ENCODE assay signal across 29 cellular contexts in genomic region chr4:118215826-118216225, GRCh38.
"Had no signal": no experiment of that assay in that cellular context is flagged by ENCODE, and none has a peak within 500 bp of the region (broad histone marks: within the 10 kb centered on the region; RNA-seq: fewer than 3 reads in every experiment).

No MANE protein-coding gene starts in this region.

- H3K27me3 Mint-ChIP-seq: natural killer cell treated with Interleukin-12 subunit alpha and Interleukin-12 subunit beta and Interleukin-15 and Interleukin-18, amount 100 ng/mL, for 72 hours; progenitor cell of endocrine pancreas; stimulated activated naive B cell treated with anti-CD40 and anti-IgM and Interleukin-4, amounts not matched to agents 10 μg/mL and 1 μg/mL and 100 μg/mL, for 72 hours; stimulated activated naive CD8-positive, alpha-beta T cell treated with anti-CD3 and anti-CD28 coated beads, Interleukin-15, Interleukin-2, amounts not matched to agents 100 ng/mL and 50 ng/mL, for 24 hours had no signal

- H2AFZ ChIP-seq: parathyroid adenoma had no signal

- H3K4me1 ChIP-seq: parathyroid adenoma, psoas muscle, right lobe of liver, sigmoid colon, stomach, thyroid gland, transverse colon, upper lobe of right lung, uterus had no signal

- DNase-seq: naive thymus-derived CD8-positive, alpha-beta T cell; nephron progenitor cell; occipital lobe; ovary; posterior cingulate gyrus; psoas muscle; right cardiac atrium; right lobe of liver; sigmoid colon; small intestine; stimulated activated CD4-positive, alpha-beta T cell treated with anti-CD3 and anti-CD28 coated beads, Interleukin-15, amount 100 ng/mL, for 24 hours; stimulated activated CD4-positive, alpha-beta T cell treated with anti-CD3 and anti-CD28 coated beads, Interleukin-2, amount 100 ng/mL, for 24 hours; stimulated activated CD4-positive, alpha-beta T cell treated with anti-CD3 and anti-CD28 coated beads, Interleukin-2, amount 100 ng/mL, for 48 hours; stimulated activated CD4-positive, alpha-beta T cell treated with anti-CD3 and anti-CD28 coated beads, Interleukin-4, amount 100 ng/mL, for 24 hours; stimulated activated naive B cell treated with anti-CD40 and anti-IgM and Interleukin-4, amounts not matched to agents 10 μg/mL and 1 μg/mL and 100 μg/mL, for 72 hours; stimulated activated naive CD4-positive, alpha-beta T cell treated with Interleukin-2 at 50 U/mL for 16 hours; stomach; thyroid gland; transverse colon; upper lobe of right lung; uterus had no signal

- H3K27ac Mint-ChIP-seq: naive thymus-derived CD8-positive, alpha-beta T cell; natural killer cell treated with Interleukin-12 subunit alpha and Interleukin-12 subunit beta and Interleukin-15 and Interleukin-18, amount 100 ng/mL, for 72 hours; nephron progenitor cell; progenitor cell of endocrine pancreas; stimulated activated effector memory CD8-positive, alpha-beta T cell treated with anti-CD3 and anti-CD28 coated beads, Interleukin-12 subunit alpha, Interleukin-12 subunit beta, amount 100 ng/mL, for 72 hours; stimulated activated naive B cell treated with anti-CD40 and anti-IgM and Interleukin-4, amounts not matched to agents 10 μg/mL and 1 μg/mL and 100 μg/mL, for 72 hours; stimulated activated naive CD8-positive, alpha-beta T cell treated with anti-CD3 and anti-CD28 coated beads, Interleukin-15, Interleukin-2, amounts not matched to agents 100 ng/mL and 50 ng/mL, for 24 hours; type B pancreatic cell had no signal

- H3K79me2 ChIP-seq: parathyroid adenoma had no signal

- H3K9me3 Mint-ChIP-seq: naive thymus-derived CD8-positive, alpha-beta T cell; natural killer cell treated with Interleukin-12 subunit alpha and Interleukin-12 subunit beta and Interleukin-15 and Interleukin-18, amount 100 ng/mL, for 72 hours; nephron progenitor cell; stimulated activated effector memory CD8-positive, alpha-beta T cell treated with anti-CD3 and anti-CD28 coated beads, Interleukin-12 subunit alpha, Interleukin-12 subunit beta, amount 100 ng/mL, for 72 hours; stimulated activated naive CD8-positive, alpha-beta T cell treated with anti-CD3 and anti-CD28 coated beads, Interleukin-15, Interleukin-2, amounts not matched to agents 100 ng/mL and 50 ng/mL, for 24 hours; type B pancreatic cell had no signal

- H3K27me3 ChIP-seq: ovary, right lobe of liver, sigmoid colon, stomach, thyroid gland, transverse colon, upper lobe of right lung, uterus had no signal

- H3K4me3 ChIP-seq: ovary, psoas muscle, right lobe of liver, sigmoid colon, stomach, thoracic aorta, thyroid gland, transverse colon, upper lobe of right lung, uterus had no signal

- H3K4me1 Mint-ChIP-seq: naive thymus-derived CD8-positive, alpha-beta T cell; nephron progenitor cell; neural crest cell; stimulated activated effector memory CD8-positive, alpha-beta T cell treated with anti-CD3 and anti-CD28 coated beads, Interleukin-12 subunit alpha, Interleukin-12 subunit beta, amount 100 ng/mL, for 72 hours; stimulated activated naive B cell treated with anti-CD40 and anti-IgM and Interleukin-4, amounts not matched to agents 10 μg/mL and 1 μg/mL and 100 μg/mL, for 72 hours had no signal

- H3K4me3 Mint-ChIP-seq: naive thymus-derived CD8-positive, alpha-beta T cell; natural killer cell treated with Interleukin-12 subunit alpha and Interleukin-12 subunit beta and Interleukin-15 and Interleukin-18, amount 100 ng/mL, for 72 hours; nephron progenitor cell; neural crest cell; stimulated activated effector memory CD8-positive, alpha-beta T cell treated with anti-CD3 and anti-CD28 coated beads, Interleukin-12 subunit alpha, Interleukin-12 subunit beta, amount 100 ng/mL, for 72 hours; stimulated activated naive B cell treated with anti-CD40 and anti-IgM and Interleukin-4, amounts not matched to agents 10 μg/mL and 1 μg/mL and 100 μg/mL, for 72 hours; stimulated activated naive CD8-positive, alpha-beta T cell treated with anti-CD3 and anti-CD28 coated beads, Interleukin-15, Interleukin-2, amounts not matched to agents 100 ng/mL and 50 ng/mL, for 24 hours; type B pancreatic cell had no signal

- H3K27ac ChIP-seq: ovary, parathyroid adenoma, psoas muscle, right lobe of liver, sigmoid colon, stomach, thoracic aorta, thyroid gland, transverse colon, upper lobe of right lung, uterus had no signal

- H3K9me3 ChIP-seq: ovary, psoas muscle, right lobe of liver, sigmoid colon, stomach, thoracic aorta, thyroid gland, transverse colon, upper lobe of right lung, uterus had no signal

- H3K36me3 Mint-ChIP-seq: naive thymus-derived CD8-positive, alpha-beta T cell; natural killer cell treated with Interleukin-12 subunit alpha and Interleukin-12 subunit beta and Interleukin-15 and Interleukin-18, amount 100 ng/mL, for 72 hours; stimulated activated effector memory CD8-positive, alpha-beta T cell treated with anti-CD3 and anti-CD28 coated beads, Interleukin-12 subunit alpha, Interleukin-12 subunit beta, amount 100 ng/mL, for 72 hours; stimulated activated naive B cell treated with anti-CD40 and anti-IgM and Interleukin-4, amounts not matched to agents 10 μg/mL and 1 μg/mL and 100 μg/mL, for 72 hours; type B pancreatic cell had no signal

- H3K36me3 ChIP-seq: ovary, right lobe of liver, sigmoid colon, stomach, thoracic aorta, thyroid gland, transverse colon, upper lobe of right lung, uterus had no signal

- H3K9ac ChIP-seq: parathyroid adenoma had no signal
